ENCODE assay signal across 8 cellular contexts in genomic region chr19:44684892-44685847, GRCh38. TPM values are rescaled to one million over a fixed set of nuclear protein-coding genes. Genes with fewer than 3 reads are reported as not detected.
DNase-seq lines count a peak whose midpoint lies in the region; ATAC-seq, FAIRE-seq and TF ChIP-seq lines count a peak whose summit lies in the region.

No MANE protein-coding gene starts in this region.

- no peaks in the 10 kb centered on the region for H3K9me3 ChIP-seq in fibroblast of lung (ENCODE audit: control insufficient read depth, insufficient read depth, low read depth, low read length)
- no peaks in the 10 kb centered on the region for H3K9me3 ChIP-seq in prostate gland

- peak overlapping the region; percentile 48 for H3K4me2 ChIP-seq in fibroblast of lung (ENCODE audit: extremely low read depth, insufficient read depth, low read length)

- no peaks in the 10 kb centered on the region for H4K20me1 ChIP-seq in fibroblast of lung (ENCODE audit: control insufficient read depth, extremely low read depth, insufficient read depth, low read length)

- peaks cover 9% of the 10 kb centered on the region for H3K36me3 ChIP-seq in fibroblast of lung (ENCODE audit: control insufficient read depth, insufficient read depth, low read length)
- no peaks in the 10 kb centered on the region for H3K36me3 ChIP-seq in prostate gland

- H3K4me3 ChIP-seq in fibroblast of lung (replicated peaks in 1 of 4; ENCODE audit: control extremely low read depth in 1 of 4, insufficient read depth in 1 of 4, low read depth in 3 of 4, low read length in 4 of 4) (no peak overlapping the region), prostate gland (no peak overlapping the region)

- no peak for TF ChIP-seq CTCF in fibroblast of lung (conservative IDR thresholded peaks at IDR 0.05 in 1 of 2, IDR thresholded peaks at IDR 0.05 in 1 of 2; ENCODE audit: low read depth in 1 of 2, low read length in 2 of 2)
- no peak for TF ChIP-seq CTCF in GM10248 (IDR thresholded peaks at IDR 0.05; ENCODE audit: control extremely low read depth, extremely low read depth, low read depth, missing control alignments)
- TF ChIP-seq CTCF in prostate gland (IDR thresholded peaks at IDR 0.05): no peak

- FAIRE-seq in RCC 7860 (lab: Jason Lieb, UNC): peak; percentile 8

- H3K9ac ChIP-seq in fibroblast of lung (ENCODE audit: insufficient read depth, low read length): no peak overlapping the region

- CTCF ChIA-PET in GM10248 (lab: Yijun Ruan, JAX): interaction anchor here (0.8 to 10.8 kb wide), 4 partner anchors 28 to 161 kb away, joined by 3 to 126 read pairs (median 5); partner anchors contain the start of gene NECTIN2

- TF ChIP-seq POLR2A in prostate gland (IDR thresholded peaks at IDR 0.05): no peak

- intact Hi-C loops in prostate gland (cut with DNase I): no loop called here

- WGBS in prostate gland: 55% methylated on average over 25 of the region's 25 CpGs

- no peaks in the 10 kb centered on the region for H3K79me2 ChIP-seq in fibroblast of lung (ENCODE audit: control insufficient read depth, insufficient read depth, low read length)

- H2AFZ ChIP-seq in fibroblast of lung (ENCODE audit: low read length): peak overlapping the region; percentile 15

- peaks cover 5% of the 10 kb centered on the region for H3K4me1 ChIP-seq in fibroblast of lung (ENCODE audit: control insufficient read depth, extremely low read depth, insufficient read depth, low read length)
- H3K4me1 ChIP-seq in prostate gland (replicated peaks): no peaks in the 10 kb centered on the region

- H3K27ac ChIP-seq in fibroblast of lung (ENCODE audit: insufficient read depth, low read length): peak overlapping the region; percentile 77
- H3K27ac ChIP-seq in prostate gland: no peak overlapping the region

- peak; percentile 92 for DNase-seq in EL
- peak; percentile 70 for DNase-seq in RCC 7860 (ENCODE audit: low spot score)
- peak; percentile 77 to 96 for DNase-seq in fibroblast of lung (ENCODE audit: low read depth in 2 of 2)
- peak; percentile 94 for DNase-seq in pulmonary artery endothelial cell (ENCODE audit: low read depth, low spot score)
- no peak for DNase-seq in GM10248 (ENCODE audit: extremely low spot score)
- no peak for DNase-seq in prostate gland (ENCODE audit: low spot score)

- ATAC-seq in HG03520 (IDR thresholded peaks at IDR 0.05; ENCODE audit: unreplicated experiment) (no peak), GM21528 (IDR thresholded peaks at IDR 0.05; ENCODE audit: low FRiP score, unreplicated experiment) (no peak)

- H3K27me3 ChIP-seq in fibroblast of lung (ENCODE audit: control insufficient read depth, insufficient read depth, low read length) (no peaks in the 10 kb centered on the region), prostate gland (replicated peaks; ENCODE audit: insufficient read depth) (no peaks in the 10 kb centered on the region)

- POLR2A ChIA-PET in GM10248 (lab: Yijun Ruan, JAX): interaction anchor here (0.6 kb wide), 1 partner anchor 316 kb away, joined by 3 read pairs; the partner anchor contains the start of gene RELB

RNA-seq across cellular contexts. Expression of gene CEACAM16, which starts 13.8 kb away (rescaled TPM):
- total RNA-seq in fibroblast of lung: under 0.01 TPM in 1 of 2 replicates, not detected in the other
- not detected in 2 replicates for polyA plus RNA-seq in fibroblast of lung
- not detected in 2 replicates for polyA plus RNA-seq in fibroblast of lung (2012)
- not detected in 2 replicates for polyA minus RNA-seq in fibroblast of lung (ENCODE audit: low replicate concordance)
- not detected in 2 replicates for total RNA-seq in pulmonary artery endothelial cell
- total RNA-seq in prostate gland: not detected

RNA-seq across cellular contexts. Expression of gene CEACAM19, which starts 13.9 kb away (rescaled TPM):
- 3.1 and 7.8 TPM in 2 replicates for total RNA-seq in fibroblast of lung
- polyA plus RNA-seq in fibroblast of lung: 7.7 and 9.9 TPM in 2 replicates
- polyA plus RNA-seq in fibroblast of lung (2012): 13.4 and 17.4 TPM in 2 replicates
- polyA minus RNA-seq in fibroblast of lung (ENCODE audit: low replicate concordance): 9.1 and 12.4 TPM in 2 replicates
- 1.5 and 2.0 TPM in 2 replicates for total RNA-seq in pulmonary artery endothelial cell
- 1 to 10 TPM; 3.6 to 8.1 TPM for total RNA-seq in prostate gland

RNA-seq across cellular contexts. Expression of gene PVR, which starts 41.5 kb away (rescaled TPM):
- total RNA-seq in fibroblast of lung (98.1 and 229 TPM in 2 replicates), pulmonary artery endothelial cell (187 and 206 TPM in 2 replicates), prostate gland (10 to 100 TPM; 30.1 to 35.6 TPM)
- 167 and 230 TPM in 2 replicates for polyA plus RNA-seq in fibroblast of lung
- 120 and 175 TPM in 2 replicates for polyA plus RNA-seq in fibroblast of lung (2012)
- 229 and 330 TPM in 2 replicates for polyA minus RNA-seq in fibroblast of lung (ENCODE audit: low replicate concordance)

Comparison
In these comparisons a context has a peak if more than half of its experiments do, and no peak if none do; other contexts are left out.
1. DNase-seq: peak in EL (single experiment), RCC 7860 (single experiment), fibroblast of lung (2 of 2) and pulmonary artery endothelial cell (single experiment); none in GM10248 (single experiment) and prostate gland (single experiment).